Comparison of ENCODE assay signal across 13 cellular contexts in genomic region chr14:79911762-79912161, GRCh38.
DNase-seq lines count a peak whose midpoint lies in the region; ATAC-seq lines count a peak whose summit lies in the region.
"Had no signal": no experiment of that assay in that cellular context is flagged by ENCODE, and none has a peak within 500 bp of the region (broad histone marks: within the 10 kb centered on the region; RNA-seq: fewer than 3 reads in every experiment).

No MANE protein-coding gene starts in this region.

- intact Hi-C loops in left ventricle myocardium superior (cut with micrococcal nuclease) (no loop called here), cardiac septum (cut with DNase I) (no loop called here)

- peak; percentile 47 for ATAC-seq in left ventricle myocardium superior

- DNase-seq in left ventricle myocardium superior (no peak), cardiac septum (ENCODE audit: low spot score) (no peak), OCI-M1 (lab: John Stamatoyannopoulos, UW) (peak; percentile 70), amniotic epithelial cell (ENCODE audit: low read depth) (peak; percentile 0), NCI-H187 (lab: John Stamatoyannopoulos, UW) (no peak)
- no peak for DNase-seq in activated CD4-positive, CD25-positive, alpha-beta regulatory T cell (lab: John Stamatoyannopoulos, UW)
- DNase-seq: C1 segment of cervical spinal cord; CD4-positive, alpha-beta memory T cell; COR-L47; DMS153; DND-41; GOT3; HFFc6 had no signal

Comparison
In these comparisons a context has a peak if more than half of its experiments do, and no peak if none do; other contexts are left out.
1. DNase-seq: peak in OCI-M1 (single experiment) and amniotic epithelial cell (single experiment); none in left ventricle myocardium superior (single experiment), cardiac septum (single experiment), NCI-H187 (0 of 2) and activated CD4-positive, CD25-positive, alpha-beta regulatory T cell (0 of 4).